ENCODE assay signal across 21 cellular contexts in the genomic region with DNA sequence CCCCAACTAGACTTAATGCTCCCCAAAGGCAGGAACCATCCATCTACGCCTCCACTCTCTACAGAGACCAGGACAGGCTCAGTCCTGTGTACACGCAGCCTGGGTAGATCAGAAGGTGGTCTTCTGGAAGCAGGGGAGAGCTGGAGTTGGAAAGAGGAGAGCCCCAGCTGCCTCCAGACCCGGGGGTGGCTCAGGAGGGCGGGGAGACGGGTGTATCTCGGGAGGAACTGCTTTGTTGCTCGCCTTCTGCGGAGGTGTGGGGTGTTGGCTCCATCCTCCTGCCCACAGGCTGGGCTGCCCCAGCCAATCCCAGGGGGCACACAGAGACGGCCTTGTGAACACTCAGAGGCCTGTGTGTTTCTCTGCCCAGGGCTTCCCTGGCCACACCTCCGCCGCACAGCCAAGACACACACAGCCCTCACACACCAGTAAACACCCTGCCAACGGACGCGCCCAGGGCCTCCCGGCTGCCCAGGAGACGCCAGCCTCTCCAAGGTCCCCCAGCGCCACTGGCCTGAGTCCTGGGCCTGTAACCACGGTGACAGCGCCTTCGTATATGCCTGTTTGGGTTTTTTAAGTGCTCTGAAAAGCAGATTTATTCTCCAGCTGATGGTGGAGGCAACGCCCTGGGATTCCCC.
DNase-seq lines count a peak whose midpoint lies in the region; ATAC-seq and TF ChIP-seq lines count a peak whose summit lies in the region.
"Had no signal": no experiment of that assay in that cellular context is flagged by ENCODE, and none has a peak within 500 bp of the region (broad histone marks: within the 10 kb centered on the region; RNA-seq: fewer than 3 reads in every experiment).

No MANE protein-coding gene starts in this region.

- CTCF ChIA-PET in MCF 10A (lab: Yijun Ruan, JAX), result interaction anchor here (0.6 kb wide), 1 partner anchor 10 kb away, joined by 3 read pairs; no protein-coding TSS in a partner anchor

- H3K27me3 Mint-ChIP-seq in MCF 10A (ENCODE audit: insufficient read depth, unreplicated experiment) (peaks cover 69% of the 10 kb centered on the region), neural crest cell (ENCODE audit: low read depth) (no peaks in the 10 kb centered on the region), T-helper 17 cell (no peaks in the 10 kb centered on the region)
- H3K27me3 Mint-ChIP-seq: stimulated activated naive B cell treated with anti-CD40 and anti-IgM and Interleukin-4, amounts not matched to agents 10 μg/mL and 1 μg/mL and 100 μg/mL, for 72 hours; T-cell had no signal

- TF ChIP-seq POLR2A in breast epithelium (IDR thresholded peaks at IDR 0.05), result no peak

- H3K36me3 Mint-ChIP-seq in MCF 10A (ENCODE audit: insufficient read depth, unreplicated experiment), result no peaks in the 10 kb centered on the region
- H3K36me3 Mint-ChIP-seq in neural crest cell (ENCODE audit: low read depth), result peaks cover 17% of the 10 kb centered on the region
- no peaks in the 10 kb centered on the region for H3K36me3 Mint-ChIP-seq in T-helper 17 cell (ENCODE audit: low read depth)

- H3K9me3 Mint-ChIP-seq in MCF 10A (ENCODE audit: unreplicated experiment), result no peaks in the 10 kb centered on the region
- no peaks in the 10 kb centered on the region for H3K9me3 Mint-ChIP-seq in neural crest cell
- H3K9me3 Mint-ChIP-seq: activated T-helper 2 cell treated with anti-CD3 and anti-CD28 coated beads, Interferon-gamma antibody, Interleukin-2, Interleukin-4, amounts not matched to agents 10 μg/mL and 5 μg/mL and 100 μg/mL, durations not matched to agents 14 hours and 24 hours and 36 hours had no signal

- DNase-seq in breast epithelium (ENCODE audit: low spot score in 2 of 2), result peak; percentile 25 to 73
- DNase-seq in MCF 10A (ENCODE audit: unreplicated experiment), result no peak
- peak; percentile 44 for DNase-seq in astrocyte of the hippocampus (ENCODE audit: low read depth, low spot score)
- DNase-seq in neural crest cell (ENCODE audit: low read depth, low spot score), result no peak
- DNase-seq in upper lobe of right lung, result no peak
- no peak for DNase-seq in T-helper 17 cell
- no peak for DNase-seq in activated gamma-delta T cell (lab: John Stamatoyannopoulos, UW)
- DNase-seq: activated CD8-positive, alpha-beta memory T cell treated with anti-CD3 and anti-CD28 coated beads for 24 hours; heart left ventricle; IMR-90; NCI-H1105 treated with DMSO at 0.1 percent for 48 hours; NCI-H510A; occipital lobe; stimulated activated naive B cell treated with anti-CD40 and anti-IgM and Interleukin-4, amounts not matched to agents 10 μg/mL and 1 μg/mL and 100 μg/mL, for 72 hours; T-cell; uterus had no signal

- POLR2A ChIA-PET in MCF 10A (lab: Yijun Ruan, JAX), result no interaction called here

- no peaks in the 10 kb centered on the region for H3K4me1 Mint-ChIP-seq in MCF 10A (ENCODE audit: insufficient read depth, unreplicated experiment)
- peaks cover 4% of the 10 kb centered on the region for H3K4me1 Mint-ChIP-seq in neural crest cell
- no peaks in the 10 kb centered on the region for H3K4me1 Mint-ChIP-seq in T-helper 17 cell
- H3K4me1 Mint-ChIP-seq: T-cell had no signal

- H3K27me3 ChIP-seq in breast epithelium (no peaks in the 10 kb centered on the region), upper lobe of right lung (no peaks in the 10 kb centered on the region)
- H3K27me3 ChIP-seq: uterus had no signal

- H3K4me1 ChIP-seq in breast epithelium (no peaks in the 10 kb centered on the region), upper lobe of right lung (no peaks in the 10 kb centered on the region)
- H3K4me1 ChIP-seq: heart left ventricle, uterus had no signal

- no peak for ATAC-seq in upper lobe of right lung
- ATAC-seq in HG03095 (IDR thresholded peaks at IDR 0.05; ENCODE audit: unreplicated experiment), result no peak
- ATAC-seq in T-helper 17 cell, result no peak
- ATAC-seq: heart left ventricle; stimulated activated naive B cell treated with anti-CD40 and anti-IgM and Interleukin-4, amounts not matched to agents 10 μg/mL and 1 μg/mL and 100 μg/mL, for 72 hours; T-cell had no signal

- no peak overlapping the region for H3K4me3 Mint-ChIP-seq in MCF 10A (ENCODE audit: unreplicated experiment)
- H3K4me3 Mint-ChIP-seq in neural crest cell, result no peak overlapping the region
- no peak overlapping the region for H3K4me3 Mint-ChIP-seq in T-helper 17 cell
- H3K4me3 Mint-ChIP-seq: mesothelial cell of epicardium; stimulated activated naive B cell treated with anti-CD40 and anti-IgM and Interleukin-4, amounts not matched to agents 10 μg/mL and 1 μg/mL and 100 μg/mL, for 72 hours; T-cell had no signal

- H3K36me3 ChIP-seq in breast epithelium (no peaks in the 10 kb centered on the region), upper lobe of right lung (no peaks in the 10 kb centered on the region)
- H3K36me3 ChIP-seq: heart left ventricle, uterus had no signal

- H3K4me3 ChIP-seq in breast epithelium (no peak overlapping the region), upper lobe of right lung (no peak overlapping the region)
- H3K4me3 ChIP-seq: heart left ventricle, smooth muscle cell, uterus had no signal

- no peak overlapping the region for H3K27ac Mint-ChIP-seq in MCF 10A (ENCODE audit: low read depth, unreplicated experiment)
- peak overlapping the region; percentile 92 for H3K27ac Mint-ChIP-seq in neural crest cell (ENCODE audit: unreplicated experiment)
- no peak overlapping the region for H3K27ac Mint-ChIP-seq in T-helper 17 cell
- H3K27ac Mint-ChIP-seq: activated T-helper 2 cell treated with anti-CD3 and anti-CD28 coated beads, Interferon-gamma antibody, Interleukin-2, Interleukin-4, amounts not matched to agents 10 μg/mL and 5 μg/mL and 100 μg/mL, durations not matched to agents 14 hours and 24 hours and 36 hours; mesothelial cell of epicardium; stimulated activated naive B cell treated with anti-CD40 and anti-IgM and Interleukin-4, amounts not matched to agents 10 μg/mL and 1 μg/mL and 100 μg/mL, for 72 hours; T-cell had no signal

- TF ChIP-seq CTCF in breast epithelium (IDR thresholded peaks at IDR 0.05) (no peak), MCF 10A (IDR thresholded peaks at IDR 0.05; ENCODE audit: unreplicated experiment) (no peak), neural crest cell (conservative IDR thresholded peaks at IDR 0.05) (no peak), upper lobe of right lung (IDR thresholded peaks at IDR 0.05) (no peak)

- intact Hi-C loops in breast epithelium (cut with DNase I; ENCODE audit: low total_unique reads) (no loop called here), MCF 10A (cut with micrococcal nuclease) (no loop called here), upper lobe of right lung (cut with DNase I) (no loop called here)

- H3K27ac ChIP-seq in breast epithelium, result no peak overlapping the region
- H3K27ac ChIP-seq in upper lobe of right lung, result no peak overlapping the region
- H3K27ac ChIP-seq: epithelial cell of prostate, heart left ventricle, uterus had no signal

- H3K9me3 ChIP-seq in breast epithelium, result peaks cover 0 to 5% of the 10 kb centered on the region in 2 donors
- H3K9me3 ChIP-seq in upper lobe of right lung, result no peaks in the 10 kb centered on the region
- H3K9me3 ChIP-seq in T-helper 17 cell (ENCODE audit: control insufficient read depth, low read length, poor library complexity, severe bottlenecking), result no peaks in the 10 kb centered on the region
- H3K9me3 ChIP-seq: uterus had no signal

- no TSS peak for BruUV-seq in MCF 10A (replicated peaks; lab: Mats Ljungman, UMichigan)

Comparison
In these comparisons a context has a peak if more than half of its experiments do, and no peak if none do; other contexts are left out.
1. DNase-seq: peak in breast epithelium (2 of 2) and astrocyte of the hippocampus (single experiment); none in MCF 10A (single experiment), neural crest cell (single experiment), upper lobe of right lung (single experiment), T-helper 17 cell (0 of 3) and activated gamma-delta T cell (single experiment).